In genomic region chr2:116366212-116366611, GRCh38 we compare ENCODE assay signal across 5 cellular contexts.
"Had no signal": no experiment of that assay in that cellular context is flagged by ENCODE, and none has a peak within 500 bp of the region (broad histone marks: within the 10 kb centered on the region; RNA-seq: fewer than 3 reads in every experiment).

No MANE protein-coding gene starts in this region.

- H3K9me3 ChIP-seq: HAP-1 had no signal

- H2AFZ ChIP-seq: GM23248 had no signal

- H3K36me3 ChIP-seq: HAP-1 had no signal

- H3K4me1 ChIP-seq: HAP-1 had no signal

- H3K9ac ChIP-seq: GM23248 had no signal

- H3K4me3 ChIP-seq: GM23248, HAP-1 had no signal

- DNase-seq: GM23248, GOT3, H7, IMR-90 had no signal

- H3K27ac ChIP-seq: GM23248 had no signal
